Comparison of ENCODE assay signal across 22 cellular contexts in genomic region chr16:476039-476438, GRCh38. TPM values are rescaled to one million over a fixed set of nuclear protein-coding genes. Genes with fewer than 3 reads are reported as not detected.
DNase-seq lines count a peak whose midpoint lies in the region; ATAC-seq, FAIRE-seq and TF ChIP-seq lines count a peak whose summit lies in the region.
"Had no signal": no experiment of that assay in that cellular context is flagged by ENCODE, and none has a peak within 500 bp of the region (broad histone marks: within the 10 kb centered on the region; RNA-seq: fewer than 3 reads in every experiment).

No MANE protein-coding gene starts in this region.

- 100% methylated on average over 1 of the region's 6 CpGs for WGBS in HepG2 (ENCODE audit: low lambda C conversion rate)
- WGBS in right lobe of liver (ENCODE audit: insufficient coverage, low coverage, low lambda C conversion rate, missing lambda C conversion rate), result 90% methylated on average over 2 of the region's 6 CpGs
- 88% methylated on average over 6 of the region's 6 CpGs; no CpG with 5 or more reads in 1 of the 2 experiments for WGBS in H1 (ENCODE audit: extremely low coverage in 1 of 2, insufficient coverage in 1 of 2, insufficient read length in 1 of 2, insufficient replicate concordance in 2 of 2, low coverage in 1 of 2, low lambda C conversion rate in 2 of 2, missing lambda C conversion rate in 1 of 2), 2 experiments

- H4K91ac ChIP-seq in H1 (replicated peaks; ENCODE audit: insufficient read length, low read length), result no peak overlapping the region

- H4K8ac ChIP-seq in H1 (ENCODE audit: extremely low read depth, insufficient read depth, low read length), result no peak overlapping the region

- TF ChIP-seq RAD21 in HepG2 (CRISPR knock-in tag; IDR thresholded peaks at IDR 0.05) (no peak), H1 (IDR thresholded peaks at IDR 0.05 in 1 of 2, conservative IDR thresholded peaks at IDR 0.05 in 1 of 2; ENCODE audit: low read depth in 2 of 2, low read length in 2 of 2) (no peak)

- no TSS peak for BruUV-seq in HepG2 (replicated peaks; lab: Mats Ljungman, UMichigan)

- H3K18ac ChIP-seq in H1 (ENCODE audit: extremely low read depth, low read length), result no peak overlapping the region

- H2AFZ ChIP-seq in HepG2 (ENCODE audit: low read length), result no peak overlapping the region
- H2AFZ ChIP-seq in H1 (ENCODE audit: low read length), result no peak overlapping the region
- H2AFZ ChIP-seq in osteoblast (ENCODE audit: low read length), result no peak overlapping the region

- peak overlapping the region; percentile 79 for H3K27ac ChIP-seq in HepG2 (ENCODE audit: extremely low read length, insufficient read depth, low read length)
- no peak overlapping the region for H3K27ac ChIP-seq in right lobe of liver
- no peak overlapping the region for H3K27ac ChIP-seq in H1 (ENCODE audit: low read depth, low read length)
- H3K27ac ChIP-seq in osteoblast (ENCODE audit: low read depth, low read length), result no peak overlapping the region
- H3K27ac ChIP-seq in vagina, result no peak overlapping the region

- H3K27me3 ChIP-seq in HepG2 (ENCODE audit: control insufficient read depth in 1 of 2, insufficient read depth in 2 of 2, low read length in 2 of 2), result no peaks in the 10 kb centered on the region
- H3K27me3 ChIP-seq in right lobe of liver, result no peaks in the 10 kb centered on the region
- H3K27me3 ChIP-seq in H1 (replicated peaks in 1 of 4; ENCODE audit: control insufficient read depth in 3 of 4, extremely low read depth in 1 of 4, insufficient read depth in 3 of 4, low read length in 3 of 4), result no peaks in the 10 kb centered on the region
- no peaks in the 10 kb centered on the region for H3K27me3 ChIP-seq in osteoblast (ENCODE audit: insufficient read depth, low read length)
- no peaks in the 10 kb centered on the region for H3K27me3 ChIP-seq in vagina
- H3K27me3 ChIP-seq: BE2C had no signal

- no peak overlapping the region for H3K4ac ChIP-seq in H1 (replicated peaks; ENCODE audit: insufficient read length, low read depth, low read length)

- no peak overlapping the region for H2BK15ac ChIP-seq in H1 (ENCODE audit: low read length)

- TF ChIP-seq EP300 in HepG2 (IDR thresholded peaks at IDR 0.05; ENCODE audit: low read depth in 2 of 2, low read length in 2 of 2), result no peak
- TF ChIP-seq EP300 in HepG2 (CRISPR knock-in tag; IDR thresholded peaks at IDR 0.05; ENCODE audit: borderline replicate concordance), result no peak
- no peak for TF ChIP-seq EP300 in H1 (IDR thresholded peaks at IDR 0.05; ENCODE audit: borderline replicate concordance in 1 of 2, low read depth in 2 of 2, low read length in 2 of 2)

- H3K14ac ChIP-seq in H1 (ENCODE audit: insufficient read length), result no peak overlapping the region

- no peak overlapping the region for H2BK120ac ChIP-seq in H1 (replicated peaks; ENCODE audit: low read depth, low read length)

- no peak for TF ChIP-seq POLR2A in HepG2 (IDR thresholded peaks at IDR 0.05; ENCODE audit: insufficient read depth in 1 of 2, low read depth in 2 of 2, low read length in 2 of 2)
- TF ChIP-seq POLR2A in right lobe of liver (IDR thresholded peaks at IDR 0.05), result no peak
- no peak for TF ChIP-seq POLR2A in H1 (IDR thresholded peaks at IDR 0.05; ENCODE audit: control extremely low read depth in 1 of 2, low read depth in 2 of 2, low read length in 2 of 2)
- no peak for TF ChIP-seq POLR2A in vagina (IDR thresholded peaks at IDR 0.05)

- in situ Hi-C loops in HepG2 (cut with HindIII; ENCODE audit: extremely low pct_ligation_motif_present, low pct_unique_long_range_greater_than_20kb), result no loop called here

- FAIRE-seq in HepG2 (lab: Jason Lieb, UNC) (no peak), H1 (lab: Jason Lieb, UNC) (no peak)
- FAIRE-seq: A204.1, G401.6 had no signal

- H3K9ac ChIP-seq in HepG2 (ENCODE audit: insufficient read depth, low read depth, low read length), result peak overlapping the region; percentile 48
- no peak overlapping the region for H3K9ac ChIP-seq in H1 (replicated peaks in 1 of 4; ENCODE audit: extremely low read depth in 1 of 4, low read depth in 3 of 4, low read length in 3 of 4)

- 0 out of 3 replicates have a peak, but pooled peaks have one; percentile 4 for ATAC-seq in HepG2
- ATAC-seq in right lobe of liver, result no peak
- no peak for ATAC-seq in HG03571 (IDR thresholded peaks at IDR 0.05; ENCODE audit: unreplicated experiment)
- ATAC-seq: Panc1 had no signal

- TF ChIP-seq CTCF in HepG2 (CRISPR knock-in tag; IDR thresholded peaks at IDR 0.05) (no peak), right lobe of liver (IDR thresholded peaks at IDR 0.05) (no peak), H1 (IDR thresholded peaks at IDR 0.05; ENCODE audit: control extremely low read depth in 1 of 3, insufficient read depth in 1 of 3, low read depth in 1 of 3, low read length in 3 of 3) (peak in 2 of 3 experiments; percentile 11 to 12; a peak in 2 of 4 replicates), osteoblast (IDR thresholded peaks at IDR 0.05; ENCODE audit: extremely low read depth, low read depth, low read length) (no peak), vagina (IDR thresholded peaks at IDR 0.05) (no peak)

- H3K36me3 ChIP-seq in HepG2 (replicated peaks in 1 of 2; ENCODE audit: control insufficient read depth in 1 of 2, insufficient read depth in 2 of 2, low read length in 2 of 2), result peaks cover 4 to 27% of the 10 kb centered on the region in 2 experiments; a peak in 4 of 5 replicates
- no peaks in the 10 kb centered on the region for H3K36me3 ChIP-seq in right lobe of liver
- H3K36me3 ChIP-seq in H1 (ENCODE audit: control insufficient read depth in 2 of 4, insufficient read depth in 4 of 4, low read length in 3 of 4), result no peaks in the 10 kb centered on the region
- H3K36me3 ChIP-seq in osteoblast (ENCODE audit: insufficient read depth, low read length), result no peaks in the 10 kb centered on the region
- no peaks in the 10 kb centered on the region for H3K36me3 ChIP-seq in vagina
- H3K36me3 ChIP-seq: BE2C had no signal

- no peak overlapping the region for H4K5ac ChIP-seq in H1 (ENCODE audit: insufficient read length, low read depth, low read length)

- H3K4me2 ChIP-seq in HepG2 (ENCODE audit: low read depth, low read length) (peak overlapping the region; percentile 88), H1 (ENCODE audit: insufficient read depth in 1 of 2, low read depth in 2 of 2, low read length in 2 of 2) (no peak overlapping the region), osteoblast (ENCODE audit: insufficient read depth, low read length) (no peak overlapping the region)

- no peak for DNase-seq in HepG2 (ENCODE audit: low spot score)
- no peak for DNase-seq in right lobe of liver
- DNase-seq in H1 (ENCODE audit: low read depth in 1 of 2, low spot score in 2 of 2), result no peak
- DNase-seq in osteoblast (ENCODE audit: insufficient read length, low spot score, missing footprints), result peak; percentile 34
- DNase-seq in vagina (ENCODE audit: extremely low spot score in 2 of 2), result no peak
- no peak for DNase-seq in NCI-H226
- no peak for DNase-seq in NCI-H526 (lab: John Stamatoyannopoulos, UW)
- DNase-seq: BE2C; CD4-positive, CD25-positive, alpha-beta regulatory T cell; COR-L47; DMS 273 treated with DMSO at 0.1 percent for 48 hours; DND-41; HCEC 1CT; KBM-7; NCI-H1694 treated with DMSO at 0.1 percent for 48 hours; NCI-H2107; NCI-H2227 treated with DMSO at 0.1 percent for 48 hours; NCI-H524 had no signal

- H3K4me1 ChIP-seq in HepG2 (ENCODE audit: insufficient read depth, low read length) (peaks cover 55% of the 10 kb centered on the region), right lobe of liver (peaks cover 0 to 9% (median 0%) of the 10 kb centered on the region in 4 donors), H1 (replicated peaks in 1 of 4; ENCODE audit: control insufficient read depth in 3 of 4, insufficient read depth in 4 of 4, low read length in 3 of 4) (peaks cover 8 to 23% (median 12%) of the 10 kb centered on the region in 4 experiments), osteoblast (ENCODE audit: insufficient read depth, low read length) (peaks cover 4% of the 10 kb centered on the region), vagina (peaks cover 6% of the 10 kb centered on the region)

- no peak overlapping the region for H3K23ac ChIP-seq in H1 (ENCODE audit: insufficient read length)

- H3K79me1 ChIP-seq in H1 (ENCODE audit: low read depth, low read length), result peaks cover 7% of the 10 kb centered on the region

- no peaks in the 10 kb centered on the region for H3K23me2 ChIP-seq in H1 (ENCODE audit: low read depth, low read length)

- CTCF ChIA-PET in HepG2 (lab: Yijun Ruan, JAX; ENCODE audit: low intra/inter-chr PET ratio, low total read pairs) (no interaction called here), H1 (lab: Charles Lee; ENCODE audit: partially characterized antibody) (interaction anchor here (0.7 to 6.7 kb wide), 7 partner anchors 9 to 84 kb away, joined by 3 to 31 read pairs (median 6); no protein-coding TSS in a partner anchor)

- no peak overlapping the region for H2BK12ac ChIP-seq in H1 (ENCODE audit: low read depth, low read length)

- H4K20me1 ChIP-seq in HepG2 (ENCODE audit: insufficient read depth, low read length), result no peaks in the 10 kb centered on the region
- peaks cover 0 to 4% of the 10 kb centered on the region in 2 experiments for H4K20me1 ChIP-seq in H1 (replicated peaks in 1 of 2; ENCODE audit: control insufficient read depth in 1 of 2, insufficient read depth in 2 of 2, low read length in 2 of 2)
- peaks cover 22% of the 10 kb centered on the region for H4K20me1 ChIP-seq in osteoblast (ENCODE audit: insufficient read depth, low read length)

- POLR2A ChIA-PET in HepG2 (lab: Yijun Ruan, JAX) (interaction anchor here (1.6 to 2.9 kb wide), 4 partner anchors 26 to 74 kb away, joined by 4 to 21 read pairs (median 12); partner anchors contain the start of gene DECR2), H1 (lab: Charles Lee; ENCODE audit: partially characterized antibody) (interaction anchor here (0.6 to 0.8 kb wide), 2 partner anchors 23 to 33 kb away, joined by 3 read pairs; no protein-coding TSS in a partner anchor)

- intact Hi-C loops in HepG2 (cut with micrococcal nuclease; ENCODE audit: unreplicated experiment) (no loop called here), right lobe of liver (cut with DNase I) (no loop called here), vagina (cut with DNase I) (no loop called here)

- H2BK20ac ChIP-seq in H1 (ENCODE audit: low read length), result no peak overlapping the region

- H3K79me2 ChIP-seq in HepG2 (ENCODE audit: insufficient read depth, low read length) (peaks cover 31% of the 10 kb centered on the region), H1 (ENCODE audit: control insufficient read depth in 1 of 2, insufficient read depth in 2 of 2, low read length in 2 of 2) (no peaks in the 10 kb centered on the region), osteoblast (ENCODE audit: insufficient read depth, low read length) (peaks cover 8% of the 10 kb centered on the region)

- no peak overlapping the region for H3K56ac ChIP-seq in H1 (replicated peaks; ENCODE audit: insufficient read length, low read depth, low read length)

- H3K4me3 ChIP-seq in HepG2 (replicated peaks in 1 of 3; ENCODE audit: insufficient read depth in 1 of 3, low read depth in 2 of 3, low read length in 3 of 3), result peak overlapping the region; percentile 64 to 73 (median 66); a peak in 5 of 6 replicates
- no peak overlapping the region for H3K4me3 ChIP-seq in right lobe of liver
- H3K4me3 ChIP-seq in H1 (ENCODE audit: extremely low read depth in 1 of 4, insufficient read depth in 2 of 4, low read depth in 3 of 4, low read length in 4 of 4), result no peak overlapping the region
- no peak overlapping the region for H3K4me3 ChIP-seq in osteoblast (ENCODE audit: insufficient read depth, low read length)
- H3K4me3 ChIP-seq in vagina, result no peak overlapping the region

- no peak overlapping the region for H2AK5ac ChIP-seq in H1 (ENCODE audit: low read depth, low read length)

- H3K9me3 ChIP-seq in HepG2 (ENCODE audit: low read length), result no peaks in the 10 kb centered on the region
- no peaks in the 10 kb centered on the region for H3K9me3 ChIP-seq in right lobe of liver
- H3K9me3 ChIP-seq in H1 (ENCODE audit: insufficient read depth in 2 of 2, low read depth in 1 of 2, low read length in 1 of 2), result no peaks in the 10 kb centered on the region
- H3K9me3 ChIP-seq in osteoblast (ENCODE audit: low read depth, low read length), result no peaks in the 10 kb centered on the region
- H3K9me3 ChIP-seq in vagina, result no peaks in the 10 kb centered on the region
- H3K9me3 ChIP-seq: BE2C had no signal

- no peak overlapping the region for H2BK5ac ChIP-seq in H1 (ENCODE audit: low read depth, low read length)

RNA-seq across cellular contexts. Expression of gene RAB11FIP3, which starts 50.6 kb away (rescaled TPM):
- total RNA-seq in HepG2 (2016; rRNA removed; fragmentation: Illumina TruSeq; extraction: Trizol), result 48.4 and 57.6 TPM in 2 replicates
- total RNA-seq in HepG2 (2016; cell fraction: cytosol; rRNA removed; fragmentation: Illumina TruSeq; extraction: Trizol; ENCODE audit: low read depth), result 25.8 and 30.3 TPM in 2 replicates
- total RNA-seq in HepG2 (2016; cell fraction: insoluble cytoplasmic fraction; rRNA removed; fragmentation: Illumina TruSeq; extraction: Trizol), result 44.0 and 58.9 TPM in 2 replicates
- total RNA-seq in HepG2 (2016; cell fraction: membrane; rRNA removed; fragmentation: Illumina TruSeq; extraction: Trizol), result 40.2 and 41.5 TPM in 2 replicates
- total RNA-seq in HepG2 (2016; cell fraction: nucleus; rRNA removed; fragmentation: Illumina TruSeq; extraction: Trizol), result 59.9 and 60.1 TPM in 2 replicates
- 34.3 and 42.9 TPM in 2 replicates for polyA plus RNA-seq in HepG2 (2011; rRNA removed)
- 24.6 and 38.1 TPM in 2 replicates for polyA plus RNA-seq in HepG2 (2011; cell fraction: cytosol; rRNA removed)
- polyA plus RNA-seq in HepG2 (2011; cell fraction: nucleus; rRNA removed), result 166 and 200 TPM in 2 replicates
- polyA plus RNA-seq in HepG2 (2012), result 45.3 and 46.5 TPM in 2 replicates
- polyA plus RNA-seq in HepG2 (2016; cell fraction: cytosol; fragmentation: Illumina TruSeq; extraction: Trizol; ENCODE audit: low read depth), result 17.9 and 19.2 TPM in 2 replicates
- polyA plus RNA-seq in HepG2 (2016; cell fraction: insoluble cytoplasmic fraction; fragmentation: Illumina TruSeq; extraction: Trizol; ENCODE audit: low read depth), result 44.6 and 51.8 TPM in 2 replicates
- 28.0 and 28.9 TPM in 2 replicates for polyA plus RNA-seq in HepG2 (2016; cell fraction: membrane; fragmentation: Illumina TruSeq; extraction: Trizol; ENCODE audit: low read depth)
- 144 and 150 TPM in 2 replicates for polyA plus RNA-seq in HepG2 (2016; cell fraction: nucleus; fragmentation: Illumina TruSeq; extraction: Trizol; ENCODE audit: insufficient read depth, low read depth)
- polyA minus RNA-seq in HepG2 (2011; rRNA and poly(A)+ RNA removed; ENCODE audit: low replicate concordance), result 9.5 and 51.6 TPM in 2 replicates
- polyA minus RNA-seq in HepG2 (2011; cell fraction: cytosol; rRNA and poly(A)+ RNA removed), result 18.2 and 21.5 TPM in 2 replicates
- polyA minus RNA-seq in HepG2 (2011; cell fraction: nucleus; rRNA and poly(A)+ RNA removed), result 58.2 and 72.2 TPM in 2 replicates
- 10 to 100 TPM; 19.5 to 38.3 (median 25.5) TPM for total RNA-seq in right lobe of liver
- total RNA-seq in H1 (2021; fragmentation: NEBNext Ultra II Directional; extraction: Animal tissue kit (Norgen Biotek cat#: 25700)), result 32.4 and 35.2 TPM in 2 replicates
- polyA plus RNA-seq in H1 (2011; rRNA removed), result 9.3 and 16.6 TPM in 2 replicates
- polyA plus RNA-seq in H1 (2011; cell fraction: cytosol; rRNA removed), result 15.1 TPM
- polyA plus RNA-seq in H1 (2011; cell fraction: nucleus; rRNA removed), result 37.6 TPM
- polyA plus RNA-seq in H1 (2012, experiment 1 of 2), result 21.9 to 33.3 TPM (median 31.0 TPM) in 4 replicates
- polyA plus RNA-seq in H1 (2012, experiment 2 of 2), result 20.2 TPM
- 12.5 TPM for polyA plus RNA-seq in H1 (2013, experiment 1 of 2)
- polyA plus RNA-seq in H1 (2013, experiment 2 of 2), result 11.9 TPM
- polyA minus RNA-seq in H1 (2011; rRNA and poly(A)+ RNA removed), result 9.7 and 14.5 TPM in 2 replicates
- 10.8 TPM for polyA minus RNA-seq in H1 (2011; cell fraction: cytosol; rRNA and poly(A)+ RNA removed)
- polyA minus RNA-seq in H1 (2011; cell fraction: nucleus; rRNA and poly(A)+ RNA removed), result 21.0 TPM
- 22.7 and 25.3 TPM in 2 replicates for total RNA-seq in osteoblast
- total RNA-seq in vagina, result 36.6 TPM

RNA-seq across cellular contexts. Expression of gene CAPN15, which starts 51.5 kb away (rescaled TPM):
- total RNA-seq in HepG2 (2016; rRNA removed; fragmentation: Illumina TruSeq; extraction: Trizol) (15.0 and 24.5 TPM in 2 replicates), right lobe of liver (10 to 100 TPM; 17.3 to 34.3 (median 23.3) TPM), osteoblast (25.3 and 27.1 TPM in 2 replicates), vagina (38.3 TPM)
- total RNA-seq in HepG2 (2016; cell fraction: cytosol; rRNA removed; fragmentation: Illumina TruSeq; extraction: Trizol; ENCODE audit: low read depth), result 4.2 and 4.4 TPM in 2 replicates
- total RNA-seq in HepG2 (2016; cell fraction: insoluble cytoplasmic fraction; rRNA removed; fragmentation: Illumina TruSeq; extraction: Trizol), result 12.6 and 24.1 TPM in 2 replicates
- 16.3 and 16.4 TPM in 2 replicates for total RNA-seq in HepG2 (2016; cell fraction: membrane; rRNA removed; fragmentation: Illumina TruSeq; extraction: Trizol)
- 14.9 and 20.4 TPM in 2 replicates for total RNA-seq in HepG2 (2016; cell fraction: nucleus; rRNA removed; fragmentation: Illumina TruSeq; extraction: Trizol)
- polyA plus RNA-seq in HepG2 (2011; rRNA removed) (14.9 and 22.2 TPM in 2 replicates), H1 (2011; rRNA removed) (38.9 and 68.4 TPM in 2 replicates)
- 11.3 and 22.6 TPM in 2 replicates for polyA plus RNA-seq in HepG2 (2011; cell fraction: cytosol; rRNA removed)
- polyA plus RNA-seq in HepG2 (2011; cell fraction: nucleus; rRNA removed), result 103 and 145 TPM in 2 replicates
- polyA plus RNA-seq in HepG2 (2012), result 17.6 and 19.5 TPM in 2 replicates
- polyA plus RNA-seq in HepG2 (2016; cell fraction: cytosol; fragmentation: Illumina TruSeq; extraction: Trizol; ENCODE audit: low read depth), result 5.8 and 6.0 TPM in 2 replicates
- polyA plus RNA-seq in HepG2 (2016; cell fraction: insoluble cytoplasmic fraction; fragmentation: Illumina TruSeq; extraction: Trizol; ENCODE audit: low read depth), result 20.7 and 26.7 TPM in 2 replicates
- polyA plus RNA-seq in HepG2 (2016; cell fraction: membrane; fragmentation: Illumina TruSeq; extraction: Trizol; ENCODE audit: low read depth), result 16.3 and 19.3 TPM in 2 replicates
- polyA plus RNA-seq in HepG2 (2016; cell fraction: nucleus; fragmentation: Illumina TruSeq; extraction: Trizol; ENCODE audit: insufficient read depth, low read depth), result 67.7 and 68.0 TPM in 2 replicates
- 22.1 and 60.1 TPM in 2 replicates for polyA minus RNA-seq in HepG2 (2011; rRNA and poly(A)+ RNA removed; ENCODE audit: low replicate concordance)
- polyA minus RNA-seq in HepG2 (2011; cell fraction: cytosol; rRNA and poly(A)+ RNA removed), result 39.5 and 41.1 TPM in 2 replicates
- polyA minus RNA-seq in HepG2 (2011; cell fraction: nucleus; rRNA and poly(A)+ RNA removed), result 16.0 and 18.4 TPM in 2 replicates
- 74.6 and 76.9 TPM in 2 replicates for total RNA-seq in H1 (2021; fragmentation: NEBNext Ultra II Directional; extraction: Animal tissue kit (Norgen Biotek cat#: 25700))
- 40.1 TPM for polyA plus RNA-seq in H1 (2011; cell fraction: cytosol; rRNA removed)
- 97.9 TPM for polyA plus RNA-seq in H1 (2011; cell fraction: nucleus; rRNA removed)
- 28.0 to 47.8 TPM (median 43.1 TPM) in 4 replicates for polyA plus RNA-seq in H1 (2012, experiment 1 of 2)
- 29.7 TPM for polyA plus RNA-seq in H1 (2012, experiment 2 of 2)
- polyA plus RNA-seq in H1 (2013, experiment 1 of 2), result 37.4 TPM
- 36.4 TPM for polyA plus RNA-seq in H1 (2013, experiment 2 of 2)
- polyA minus RNA-seq in H1 (2011; rRNA and poly(A)+ RNA removed), result 13.1 and 15.2 TPM in 2 replicates
- 74.6 TPM for polyA minus RNA-seq in H1 (2011; cell fraction: cytosol; rRNA and poly(A)+ RNA removed)
- polyA minus RNA-seq in H1 (2011; cell fraction: nucleus; rRNA and poly(A)+ RNA removed), result 33.7 TPM

Comparison
In these comparisons a context has a peak if more than half of its experiments do, and no peak if none do; other contexts are left out.
1. H3K4me3 ChIP-seq: peak in HepG2 (3 of 3); none in right lobe of liver (0 of 3), H1 (0 of 4), osteoblast (single experiment) and vagina (0 of 2).
2. CTCF ChIP-seq: peak in H1 (2 of 3); none in HepG2 (single experiment), right lobe of liver (0 of 4), osteoblast (single experiment) and vagina (0 of 3).
3. Of the 41 proteins assayed by ChIP-seq in both HepG2 and H1: peak only in HepG2: none; only in H1: CTCF; in both: none; in neither: 40.